19 cellular contexts compared by ENCODE assay signal in genomic region chr7:70612811-70613210, GRCh38.
DNase-seq lines count a peak whose midpoint lies in the region; ATAC-seq and TF ChIP-seq lines count a peak whose summit lies in the region.
"Had no signal": no experiment of that assay in that cellular context is flagged by ENCODE, and none has a peak within 500 bp of the region (broad histone marks: within the 10 kb centered on the region; RNA-seq: fewer than 3 reads in every experiment).

No MANE protein-coding gene starts in this region.

- TF ChIP-seq CTCF in dorsolateral prefrontal cortex (IDR thresholded peaks at IDR 0.05 in 54 of 56, conservative IDR thresholded peaks at IDR 0.05 in 2 of 56; ENCODE audit: low read depth in 1 of 56, partially characterized antibody in 56 of 56): no peak

- no peak for ATAC-seq in naive B cell (ENCODE audit: low read depth in 2 of 2)
- ATAC-seq in GM19023 (IDR thresholded peaks at IDR 0.05; ENCODE audit: unreplicated experiment): no peak
- ATAC-seq: GM23338, Right ventricle myocardium inferior, SK-N-SH treated with all-trans-retinoic acid at 6 μM for 48 hours had no signal

- H3K79me2 ChIP-seq in Karpas-422 (ENCODE audit: low read length): no peaks in the 10 kb centered on the region

- H3K27ac ChIP-seq in Karpas-422 (ENCODE audit: low read length) (peak overlapping the region; percentile 95), SJCRH30 (no peak overlapping the region), dorsolateral prefrontal cortex (no peak overlapping the region)

- peak overlapping the region; percentile 76 for H3K4me2 ChIP-seq in Karpas-422 (ENCODE audit: low read depth, low read length, poor library complexity, severe bottlenecking)
- H3K4me2 ChIP-seq: GM23338 had no signal

- no peaks in the 10 kb centered on the region; the same call in 1 of the 2 replicates for H4K20me1 ChIP-seq in Karpas-422 (ENCODE audit: insufficient read depth, low read depth, low read length)

- H3K4me1 ChIP-seq in Karpas-422 (ENCODE audit: low read length) (peaks cover 75% of the 10 kb centered on the region), SJCRH30 (no peaks in the 10 kb centered on the region)

- peak overlapping the region; percentile 7; the same call in 1 of the 2 replicates for H2AFZ ChIP-seq in Karpas-422 (ENCODE audit: low read length)
- H2AFZ ChIP-seq: GM23338 had no signal

- H3K9ac ChIP-seq in Karpas-422 (ENCODE audit: low read length): peak overlapping the region; percentile 70

- H3K36me3 ChIP-seq in Karpas-422 (ENCODE audit: insufficient read depth, low read length) (no peaks in the 10 kb centered on the region), SJCRH30 (no peaks in the 10 kb centered on the region)

- H3K4me3 ChIP-seq in Karpas-422 (ENCODE audit: low read length) (peak overlapping the region; percentile 61), SJCRH30 (no peak overlapping the region), dorsolateral prefrontal cortex (no peak overlapping the region)
- H3K4me3 ChIP-seq: GM23338 had no signal

- peak overlapping the region in 4 of 6 donors; percentile 14 to 73 (median 38) for H3K27ac Mint-ChIP-seq in naive B cell
- H3K27ac Mint-ChIP-seq: CD4-positive, CD25-positive, alpha-beta regulatory T cell; GM23338; HFFc6 had no signal

- no peak overlapping the region for H3K4me3 Mint-ChIP-seq in naive B cell
- H3K4me3 Mint-ChIP-seq: CD4-positive, CD25-positive, alpha-beta regulatory T cell; GM23338; HFFc6 had no signal

- H3K9me3 ChIP-seq in Karpas-422 (ENCODE audit: low read length) (no peaks in the 10 kb centered on the region), SJCRH30 (replicated peaks) (no peaks in the 10 kb centered on the region)

- peaks cover 13 to 29% (median 15%) of the 10 kb centered on the region in 3 donors for H3K4me1 Mint-ChIP-seq in naive B cell
- H3K4me1 Mint-ChIP-seq: CD4-positive, CD25-positive, alpha-beta regulatory T cell had no signal

- H3K27me3 Mint-ChIP-seq in naive B cell: no peaks in the 10 kb centered on the region

- peaks cover 0 to 8% of the 10 kb centered on the region in 2 donors for H3K36me3 Mint-ChIP-seq in naive B cell
- H3K36me3 Mint-ChIP-seq: CD4-positive, CD25-positive, alpha-beta regulatory T cell had no signal

- intact Hi-C loops in dorsolateral prefrontal cortex (cut with DNase I): no loop called here

- H3K27me3 ChIP-seq in Karpas-422 (ENCODE audit: low read length): no peaks in the 10 kb centered on the region
- no peaks in the 10 kb centered on the region for H3K27me3 ChIP-seq in SJCRH30
- H3K27me3 ChIP-seq in dorsolateral prefrontal cortex: no peaks in the 10 kb centered on the region

- H3K9me3 Mint-ChIP-seq in naive B cell: no peaks in the 10 kb centered on the region
- H3K9me3 Mint-ChIP-seq: GM23338 had no signal

- no peaks in the 10 kb centered on the region for H3K9me2 ChIP-seq in Karpas-422 (replicated peaks; ENCODE audit: insufficient read depth, low read length)

- DNase-seq in COR-L47 (lab: John Stamatoyannopoulos, UW): peak; percentile 60
- DNase-seq in Karpas-422: peak; percentile 85
- peak; percentile 98 for DNase-seq in NCI-H69 (lab: John Stamatoyannopoulos, UW)
- DNase-seq in naive B cell: no peak
- no peak for DNase-seq in SJCRH30
- no peak for DNase-seq in dorsolateral prefrontal cortex
- DNase-seq: ACHN; CD4-positive, CD25-positive, alpha-beta regulatory T cell; DND-41; GDM1; HFFc6; KG1; NCI-H1694; NCI-H2171 treated with DMSO at 0.1 percent for 48 hours; NCI-H524 treated with DMSO at 0.1 percent for 48 hours had no signal

Comparison
In these comparisons a context has a peak if more than half of its experiments do, and no peak if none do; other contexts are left out.
1. DNase-seq: peak in COR-L47 (single experiment), Karpas-422 (single experiment) and NCI-H69 (single experiment); none in naive B cell (single experiment), SJCRH30 (0 of 2) and dorsolateral prefrontal cortex (0 of 10).